8 cellular contexts compared by ENCODE assay signal in genomic region chr14:77067632-77068514, GRCh38. TPM values are rescaled to one million over a fixed set of nuclear protein-coding genes. Genes with fewer than 3 reads are reported as not detected.
DNase-seq lines count a peak whose midpoint lies in the region; ATAC-seq and TF ChIP-seq lines count a peak whose summit lies in the region.

No MANE protein-coding gene starts in this region.

- H3K4me3 ChIP-seq in Panc1 (ENCODE audit: low read depth in 2 of 2, low read length in 2 of 2) (no peak overlapping the region), fibroblast of pulmonary artery (replicated peaks; ENCODE audit: low read depth, low read length) (no peak overlapping the region), upper lobe of right lung (no peak overlapping the region)

- peaks cover 47% of the 10 kb centered on the region for H3K4me1 ChIP-seq in Panc1 (ENCODE audit: control insufficient read depth, insufficient read depth, low read length)
- H3K4me1 ChIP-seq in upper lobe of right lung, result peaks cover 10% of the 10 kb centered on the region

- H3K4me1 Mint-ChIP-seq in activated T-helper 1 cell treated with anti-CD3 and anti-CD28 coated beads, Interleukin-12 subunit alpha, Interleukin-12 subunit beta, Interleukin-2, Interleukin-4 antibody, amounts not matched to agents 30 ng/mL and 10 ng/mL and 1 ng/mL, durations not matched to agents 14 hours and 24 hours and 36 hours (ENCODE audit: low read depth), result no peaks in the 10 kb centered on the region

- no peaks in the 10 kb centered on the region for H3K9me3 Mint-ChIP-seq in activated T-helper 1 cell treated with anti-CD3 and anti-CD28 coated beads, Interleukin-12 subunit alpha, Interleukin-12 subunit beta, Interleukin-2, Interleukin-4 antibody, amounts not matched to agents 30 ng/mL and 10 ng/mL and 1 ng/mL, durations not matched to agents 14 hours and 24 hours and 36 hours

- DNase-seq in ELF-1 (ENCODE audit: low read depth, low spot score) (peak; percentile 88), KBM-7 (peak; percentile 73), Panc1 (ENCODE audit: low read depth, low spot score) (peak; percentile 22), fibroblast of pulmonary artery (ENCODE audit: low read depth) (peak; percentile 74), occipital lobe (lab: John Stamatoyannopoulos, UW) (peak; percentile 38), upper lobe of right lung (peak; percentile 85)
- peak; percentile 27 for DNase-seq in activated T-helper 1 cell treated with anti-CD3 and anti-CD28 coated beads, Interleukin-12 subunit alpha, Interleukin-12 subunit beta, Interleukin-2, Interleukin-4 antibody, amounts not matched to agents 30 ng/mL and 10 ng/mL and 1 ng/mL, durations not matched to agents 14 hours and 24 hours and 36 hours (ENCODE audit: low spot score)

- no peaks in the 10 kb centered on the region for H3K27me3 ChIP-seq in Panc1 (ENCODE audit: control insufficient read depth, insufficient read depth, low read length)
- H3K27me3 ChIP-seq in upper lobe of right lung, result no peaks in the 10 kb centered on the region

- H3K36me3 ChIP-seq in Panc1 (ENCODE audit: control insufficient read depth, insufficient read depth, low read length) (no peaks in the 10 kb centered on the region), upper lobe of right lung (no peaks in the 10 kb centered on the region)

- in situ Hi-C loops in KBM-7 (cut with MboI; ENCODE audit: low pct_unique_long_range_greater_than_20kb, low sequenced_read_pairs), result loop anchor here (10.0 kb wide), 1 partner anchor 193 kb away; no protein-coding TSS in a partner anchor
- in situ Hi-C loops in Panc1 (cut with HindIII; ENCODE audit: low pct_unique_long_range_greater_than_20kb, low sequenced_read_pairs), result no loop called here

- no TSS peak for BruUV-seq in Panc1 (replicated peaks; lab: Mats Ljungman, UMichigan)

- POLR2A ChIA-PET in Panc1 (lab: Charles Lee), result no interaction called here

- H3K36me3 Mint-ChIP-seq in activated T-helper 1 cell treated with anti-CD3 and anti-CD28 coated beads, Interleukin-12 subunit alpha, Interleukin-12 subunit beta, Interleukin-2, Interleukin-4 antibody, amounts not matched to agents 30 ng/mL and 10 ng/mL and 1 ng/mL, durations not matched to agents 14 hours and 24 hours and 36 hours (ENCODE audit: low read depth), result no peaks in the 10 kb centered on the region

- peak overlapping the region; percentile 91 for H3K27ac ChIP-seq in Panc1 (ENCODE audit: low read length)
- no peak overlapping the region for H3K27ac ChIP-seq in upper lobe of right lung

- TF ChIP-seq CTCF in Panc1 (IDR thresholded peaks at IDR 0.05) (peak; percentile 87), fibroblast of pulmonary artery (IDR thresholded peaks at IDR 0.05; ENCODE audit: low read length, missing control alignments) (peak; percentile 94), upper lobe of right lung (IDR thresholded peaks at IDR 0.05) (peak; percentile 89)

- no peak overlapping the region for H3K4me3 Mint-ChIP-seq in activated T-helper 1 cell treated with anti-CD3 and anti-CD28 coated beads, Interleukin-12 subunit alpha, Interleukin-12 subunit beta, Interleukin-2, Interleukin-4 antibody, amounts not matched to agents 30 ng/mL and 10 ng/mL and 1 ng/mL, durations not matched to agents 14 hours and 24 hours and 36 hours

- ATAC-seq in Panc1 (peak; percentile 91), upper lobe of right lung (peak; percentile 89), GM18909 (IDR thresholded peaks at IDR 0.05; ENCODE audit: poor library complexity, unreplicated experiment) (no peak)

- CTCF ChIA-PET in Panc1 (lab: Charles Lee), result interaction anchor here (0.6 to 1.4 kb wide), 6 partner anchors 37 to 345 kb away, joined by 3 to 7 read pairs (median 4); partner anchors contain the start of gene IRF2BPL

- H3K9me3 ChIP-seq in Panc1 (ENCODE audit: control insufficient read depth, insufficient read depth, low read depth, low read length) (no peaks in the 10 kb centered on the region), upper lobe of right lung (no peaks in the 10 kb centered on the region)

- H3K27ac Mint-ChIP-seq in activated T-helper 1 cell treated with anti-CD3 and anti-CD28 coated beads, Interleukin-12 subunit alpha, Interleukin-12 subunit beta, Interleukin-2, Interleukin-4 antibody, amounts not matched to agents 30 ng/mL and 10 ng/mL and 1 ng/mL, durations not matched to agents 14 hours and 24 hours and 36 hours, result no peak overlapping the region

- intact Hi-C loops in Panc1 (cut with micrococcal nuclease; ENCODE audit: unreplicated experiment), result loop anchor here (2.0 to 5.0 kb wide), 2 partner anchors 39 to 111 kb away; partner anchors contain the start of gene IRF2BPL
- intact Hi-C loops in activated T-helper 1 cell treated with anti-CD3 and anti-CD28 coated beads, Interleukin-12 subunit alpha, Interleukin-12 subunit beta, Interleukin-2, Interleukin-4 antibody, amounts not matched to agents 30 ng/mL and 10 ng/mL and 1 ng/mL, durations not matched to agents 14 hours and 24 hours and 36 hours (cut with micrococcal nuclease), result no loop called here
- intact Hi-C loops in upper lobe of right lung (cut with DNase I), result loop anchor here (5.0 kb wide), 1 partner anchor 191 kb away; no protein-coding TSS in a partner anchor

- peaks cover 14% of the 10 kb centered on the region for H3K27me3 Mint-ChIP-seq in activated T-helper 1 cell treated with anti-CD3 and anti-CD28 coated beads, Interleukin-12 subunit alpha, Interleukin-12 subunit beta, Interleukin-2, Interleukin-4 antibody, amounts not matched to agents 30 ng/mL and 10 ng/mL and 1 ng/mL, durations not matched to agents 14 hours and 24 hours and 36 hours (ENCODE audit: insufficient read depth)

RNA-seq across cellular contexts. Expression of gene CIPC, which starts 30.2 kb away (rescaled TPM):
- total RNA-seq in Panc1 (2021; ENCODE audit: unreplicated experiment) (20.3 TPM), occipital lobe (44.5 TPM), upper lobe of right lung (24.9 TPM)
- 9.4 TPM for polyA plus RNA-seq in Panc1 (2012; ENCODE audit: insufficient read length)
- 10.3 and 11.5 TPM in 2 replicates for total RNA-seq in activated T-helper 1 cell treated with anti-CD3 and anti-CD28 coated beads, Interleukin-12 subunit alpha, Interleukin-12 subunit beta, Interleukin-2, Interleukin-4 antibody, amounts not matched to agents 30 ng/mL and 10 ng/mL and 1 ng/mL, durations not matched to agents 14 hours and 24 hours and 36 hours

RNA-seq across cellular contexts. Expression of gene IRF2BPL, which starts 39.4 kb away (rescaled TPM):
- total RNA-seq in Panc1 (2021; ENCODE audit: unreplicated experiment) (83.3 TPM), occipital lobe (72.7 TPM), upper lobe of right lung (50.6 TPM)
- polyA plus RNA-seq in Panc1 (2012; ENCODE audit: insufficient read length), result 118 TPM
- 24.9 and 26.5 TPM in 2 replicates for total RNA-seq in activated T-helper 1 cell treated with anti-CD3 and anti-CD28 coated beads, Interleukin-12 subunit alpha, Interleukin-12 subunit beta, Interleukin-2, Interleukin-4 antibody, amounts not matched to agents 30 ng/mL and 10 ng/mL and 1 ng/mL, durations not matched to agents 14 hours and 24 hours and 36 hours

Comparison
In these comparisons a context has a peak if more than half of its experiments do, and no peak if none do; other contexts are left out.
1. DNase-seq: peak in every context shown above with its lines; median percentile 88 in ELF-1; 85 in upper lobe of right lung; 74 in fibroblast of pulmonary artery; 73 in KBM-7; 38 in occipital lobe; 27 in activated T-helper 1 cell treated with anti-CD3 and anti-CD28 coated beads, Interleukin-12 subunit alpha, Interleukin-12 subunit beta, Interleukin-2, Interleukin-4 antibody, amounts not matched to agents 30 ng/mL and 10 ng/mL and 1 ng/mL, durations not matched to agents 14 hours and 24 hours and 36 hours; 22 in Panc1.